In the genomic region with DNA sequence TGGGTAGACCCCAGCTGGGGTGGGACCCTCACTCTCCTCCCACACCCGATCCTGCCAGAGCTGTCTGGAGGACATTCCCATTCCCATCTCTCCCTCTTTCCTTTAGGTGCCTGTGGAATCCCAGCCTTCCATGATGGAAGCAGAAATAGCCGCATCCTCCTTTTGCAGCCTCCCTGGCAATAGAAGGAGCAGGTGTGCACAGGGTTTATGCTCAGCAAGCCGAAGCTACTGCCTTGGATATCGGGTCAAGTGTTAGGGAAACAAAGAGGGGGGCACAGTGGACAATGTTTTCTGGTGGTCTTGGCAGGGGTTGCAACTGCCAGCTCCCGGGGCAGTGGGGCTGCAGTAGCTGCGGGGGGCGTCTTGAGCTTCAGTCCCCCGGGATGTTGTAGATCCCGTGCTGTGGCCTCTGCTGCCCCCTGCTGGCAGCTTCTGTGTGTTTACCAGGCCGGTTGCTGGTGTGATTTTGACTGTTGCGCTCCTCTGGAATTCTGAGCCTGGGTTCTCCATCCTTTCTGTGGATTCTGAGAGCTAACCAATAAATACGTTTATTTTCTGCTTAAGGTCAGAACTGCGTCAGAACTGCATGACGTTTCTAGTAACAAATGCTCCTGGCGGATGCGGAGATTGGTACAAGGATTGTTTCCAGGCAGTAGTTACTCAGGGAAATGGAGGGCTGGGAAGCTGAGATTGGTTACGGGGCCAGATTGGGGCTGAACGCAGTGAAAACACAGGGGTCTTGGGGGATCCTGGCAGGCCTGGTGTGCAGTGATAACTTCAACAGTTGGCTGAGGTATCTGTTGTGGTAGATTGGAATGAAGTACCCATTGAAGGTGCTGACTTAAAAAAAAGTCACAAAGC, we compare ENCODE assay signal across 8 cellular contexts. TPM values are rescaled to one million over a fixed set of nuclear protein-coding genes. Genes with fewer than 3 reads are reported as not detected.
DNase-seq lines count a peak whose midpoint lies in the region; ATAC-seq, FAIRE-seq and TF ChIP-seq lines count a peak whose summit lies in the region.
"Not testable (repeated sequence)": the region's sequence is repeated elsewhere in the genome, so short reads cannot be mapped to it uniquely, and the experiment has no call there.

No MANE protein-coding gene starts in this region.

- H3K4me2 ChIP-seq in Karpas-422 (ENCODE audit: low read depth, low read length, poor library complexity, severe bottlenecking); PC-3 (ENCODE audit: low read length); keratinocyte (ENCODE audit: control insufficient read depth, extremely low read depth, insufficient read depth, low read depth, low read length): not testable (repeated sequence)

- not testable (repeated sequence) for H3K36me3 ChIP-seq in Karpas-422 (ENCODE audit: insufficient read depth, low read length); PC-3 (ENCODE audit: low read depth, low read length); keratinocyte (ENCODE audit: control insufficient read depth in 2 of 2, extremely low read depth in 1 of 2, insufficient read depth in 2 of 2, low read length in 2 of 2); gastrocnemius medialis; transverse colon

- not testable (repeated sequence) for FAIRE-seq in keratinocyte (lab: Jason Lieb, UNC)

- intact Hi-C loops in PC-3 (cut with micrococcal nuclease); gastrocnemius medialis (cut with DNase I; ENCODE audit: low total_unique reads): not testable (repeated sequence)
- intact Hi-C loops in transverse colon (cut with DNase I; ENCODE audit: low total_unique reads) = loop anchor here (10.0 kb wide), 1 partner anchor 96 kb away; no protein-coding TSS in a partner anchor

- CTCF ChIA-PET in PC-3 (lab: Charles Lee) = interaction anchor here (0.5 to 1.3 kb wide), 4 partner anchors 25 to 128 kb away, joined by 4 read pairs; no protein-coding TSS in a partner anchor

- BruUV-seq in PC-3 (replicated peaks; lab: Mats Ljungman, UMichigan) = not testable (repeated sequence)

- POLR2A ChIA-PET in PC-3 (lab: Charles Lee; ENCODE audit: unreplicated experiment) = interaction anchor here (0.6 kb wide), 1 partner anchor 31 kb away, joined by 4 read pairs; the partner anchor contains the start of gene IFT22

- DNase-seq in ELF-1 (ENCODE audit: low read depth, low spot score) (peak; percentile 79), Karpas-422 (peak; percentile 60), PC-3 (peak; percentile 52), gastrocnemius medialis (peak in 1 of 2 donors; percentile 27), transverse colon (peak; percentile 60)
- DNase-seq in activated CD8-positive, alpha-beta memory T cell treated with anti-CD3 and anti-CD28 coated beads for 24 hours = peak; percentile 87
- DNase-seq in central memory CD4-positive, alpha-beta T cell = peak; percentile 43
- DNase-seq in keratinocyte (ENCODE audit: low read depth, low spot score) = not testable (repeated sequence)

- H3K9ac ChIP-seq in Karpas-422 (ENCODE audit: low read length); PC-3 (ENCODE audit: low read length); keratinocyte (ENCODE audit: control insufficient read depth, extremely low read depth, insufficient read depth, low read length): not testable (repeated sequence)

- not testable (repeated sequence) for TF ChIP-seq POLR2A in gastrocnemius medialis (IDR thresholded peaks at IDR 0.05); transverse colon (IDR thresholded peaks at IDR 0.05)

- H4K20me1 ChIP-seq in Karpas-422 (ENCODE audit: insufficient read depth, low read depth, low read length); PC-3 (ENCODE audit: low read length); keratinocyte (ENCODE audit: control insufficient read depth, extremely low read depth, insufficient read depth, low read length): not testable (repeated sequence)

- H3K9me1 ChIP-seq in keratinocyte (ENCODE audit: control insufficient read depth, extremely low read depth, insufficient read depth, low read length) = not testable (repeated sequence)

- in situ Hi-C loops in gastrocnemius medialis (cut with MboI; ENCODE audit: low sequenced_read_pairs in 4 of 4) = not testable (repeated sequence)
- in situ Hi-C loops in transverse colon (cut with MboI; ENCODE audit: low pct_ligation_motif_present in 1 of 4, low pct_unique_long_range_greater_than_20kb in 1 of 4, low sequenced_read_pairs in 3 of 4) = loop anchor here in 2 of 4 donors (10.0 to 25.0 kb wide), 2 partner anchors 146 to 153 kb away; partner anchors contain the start of gene SERPINE1 (in 1 of the 2)

- not testable (repeated sequence) for H3K27ac ChIP-seq in Karpas-422 (ENCODE audit: low read length); PC-3 (ENCODE audit: low read length); keratinocyte (ENCODE audit: control insufficient read depth, insufficient read depth, low read length); gastrocnemius medialis; transverse colon

- not testable (repeated sequence) for TF ChIP-seq EP300 in transverse colon (IDR thresholded peaks at IDR 0.05; ENCODE audit: low read depth)

- ATAC-seq in PC-3 (peak; percentile 85), gastrocnemius medialis (peak in 1 of 2 donors; percentile 70)

- peak; percentile 68 for TF ChIP-seq CTCF in PC-3 (conservative IDR thresholded peaks at IDR 0.05; ENCODE audit: low read depth, low read length)
- TF ChIP-seq CTCF in keratinocyte (optimal IDR thresholded peaks at IDR 0.05 in 1 of 3, IDR thresholded peaks at IDR 0.05 in 1 of 3, conservative IDR thresholded peaks at IDR 0.05 in 1 of 3; ENCODE audit: extremely low read depth in 1 of 3, insufficient read depth in 2 of 3, low read length in 3 of 3) = peak; percentile 28 to 68 (median 48)
- peak in 4 of 5 experiments; percentile 37 to 78 (median 55) for TF ChIP-seq CTCF in gastrocnemius medialis (IDR thresholded peaks at IDR 0.05 in 4 of 5, conservative IDR thresholded peaks at IDR 0.05 in 1 of 5)
- peak; percentile 54 to 70 (median 69) for TF ChIP-seq CTCF in transverse colon (IDR thresholded peaks at IDR 0.05)

- dilution Hi-C loops in keratinocyte (cut with MboI; ENCODE audit: extremely low pct_ligation_motif_present, low sequenced_read_pairs) = not testable (repeated sequence)

- not testable (repeated sequence) for H3K79me2 ChIP-seq in Karpas-422 (ENCODE audit: low read length); PC-3 (ENCODE audit: low read length); keratinocyte (ENCODE audit: control insufficient read depth, insufficient read depth, low read length)

- 6 to 19% methylated on average over 9 to 18 of the region's 18 CpGs for WGBS in transverse colon (ENCODE audit: low coverage in 1 of 2), 2 donors

- not testable (repeated sequence) for H3K27me3 ChIP-seq in Karpas-422 (ENCODE audit: low read length); keratinocyte (ENCODE audit: control insufficient read depth, extremely low read depth, insufficient read depth, low read length)
- peaks cover 12% of the 10 kb centered on the region; the same call in 1 of the 2 replicates for H3K27me3 ChIP-seq in PC-3 (ENCODE audit: low read length)
- peaks cover 6 to 24% (median 11%) of the 10 kb centered on the region in 3 donors for H3K27me3 ChIP-seq in gastrocnemius medialis
- H3K27me3 ChIP-seq in transverse colon = peaks cover 47% of the 10 kb centered on the region

- not testable (repeated sequence) for H2AFZ ChIP-seq in Karpas-422 (ENCODE audit: low read length); PC-3 (ENCODE audit: low read length); keratinocyte (ENCODE audit: control insufficient read depth, low read length)

- not testable (repeated sequence) for H3K4me3 ChIP-seq in Karpas-422 (ENCODE audit: low read length); PC-3 (ENCODE audit: low read length); keratinocyte (ENCODE audit: control insufficient read depth in 2 of 3, extremely low read depth in 1 of 3, insufficient read depth in 2 of 3, low read depth in 1 of 3, low read length in 3 of 3); gastrocnemius medialis; transverse colon

- H3F3A ChIP-seq in PC-3 (ENCODE audit: low read length, unreplicated experiment) = not testable (repeated sequence)

- not testable (repeated sequence) for H3K9me3 ChIP-seq in Karpas-422 (ENCODE audit: low read length); PC-3 (ENCODE audit: low read length); keratinocyte (ENCODE audit: control insufficient read depth, low read depth, low read length); gastrocnemius medialis; transverse colon

- H3K4me1 ChIP-seq in Karpas-422 (ENCODE audit: low read length); PC-3 (ENCODE audit: insufficient read depth, low read length); keratinocyte (ENCODE audit: control insufficient read depth, extremely low read depth, insufficient read depth, low read length); gastrocnemius medialis; transverse colon: not testable (repeated sequence)

- not testable (repeated sequence) for H3K9me2 ChIP-seq in Karpas-422 (replicated peaks; ENCODE audit: insufficient read depth, low read length); PC-3 (replicated peaks; ENCODE audit: low read length)

RNA-seq across cellular contexts. Expression of gene IFT22, which starts 31.2 kb away (rescaled TPM):
- 29.7 and 39.1 TPM in 2 replicates for total RNA-seq in Karpas-422 (2014; rRNA removed; shearing (Covaris generic); ENCODE audit: low replicate concordance)
- total RNA-seq in PC-3 (2014; rRNA removed) (27.1 and 32.8 TPM in 2 replicates), gastrocnemius medialis (10 to 100 TPM; 13.4 to 32.3 (median 28.9) TPM), transverse colon (10 to 100 TPM in 3 of 4 donors, 1 to 10 TPM in 1; 9.4 to 30.6 (median 11.3) TPM)
- 28.3 to 30.1 TPM (median 29.4 TPM) in 3 replicates for polyA plus RNA-seq in keratinocyte
- 4.7 TPM for polyA plus RNA-seq in keratinocyte (2011; ENCODE audit: low read depth)
- polyA plus RNA-seq in keratinocyte (2011; cell fraction: cytosol; rRNA removed) = 25.5 and 31.4 TPM in 2 replicates
- polyA plus RNA-seq in keratinocyte (2011; cell fraction: nucleus; rRNA removed) = 8.2 and 9.6 TPM in 2 replicates
- 11.3 and 23.0 TPM in 2 replicates for polyA plus RNA-seq in keratinocyte (2012; ENCODE audit: low replicate concordance)
- polyA minus RNA-seq in keratinocyte = 13.0 to 22.2 TPM (median 21.8 TPM) in 3 replicates
- 13.0 TPM for polyA minus RNA-seq in keratinocyte (2011; cell fraction: cytosol; rRNA and poly(A)+ RNA removed)
- 4.1 and 5.0 TPM in 2 replicates for polyA minus RNA-seq in keratinocyte (2011; cell fraction: nucleus; rRNA and poly(A)+ RNA removed)

RNA-seq across cellular contexts. Expression of gene FIS1, which starts 45.5 kb away (rescaled TPM):
- total RNA-seq in Karpas-422 (2014; rRNA removed; shearing (Covaris generic); ENCODE audit: low replicate concordance) = 104 and 210 TPM in 2 replicates
- total RNA-seq in PC-3 (2014; rRNA removed) = 146 and 199 TPM in 2 replicates
- 202 to 244 TPM (median 240 TPM) in 3 replicates for polyA plus RNA-seq in keratinocyte
- polyA plus RNA-seq in keratinocyte (2011; ENCODE audit: low read depth) = 87.0 TPM
- polyA plus RNA-seq in keratinocyte (2011; cell fraction: cytosol; rRNA removed) = 203 and 377 TPM in 2 replicates
- 138 and 144 TPM in 2 replicates for polyA plus RNA-seq in keratinocyte (2011; cell fraction: nucleus; rRNA removed)
- 131 and 185 TPM in 2 replicates for polyA plus RNA-seq in keratinocyte (2012; ENCODE audit: low replicate concordance)
- 57.9 to 101 TPM (median 88.6 TPM) in 3 replicates for polyA minus RNA-seq in keratinocyte
- polyA minus RNA-seq in keratinocyte (2011; cell fraction: cytosol; rRNA and poly(A)+ RNA removed) = 106 TPM
- polyA minus RNA-seq in keratinocyte (2011; cell fraction: nucleus; rRNA and poly(A)+ RNA removed) = 21.2 and 25.9 TPM in 2 replicates
- total RNA-seq in gastrocnemius medialis = 100 to 1,000 TPM; 319 to 467 (median 364) TPM
- 100 to 1,000 TPM; 159 to 261 (median 187) TPM for total RNA-seq in transverse colon

RNA-seq across cellular contexts. Expression of gene CLDN15, which starts 52.8 kb away (rescaled TPM):
- 12.2 and 13.7 TPM in 2 replicates for total RNA-seq in Karpas-422 (2014; rRNA removed; shearing (Covaris generic); ENCODE audit: low replicate concordance)
- total RNA-seq in PC-3 (2014; rRNA removed) (6.7 and 9.9 TPM in 2 replicates), gastrocnemius medialis (1 to 10 TPM in 3 of 4 donors, under 1 TPM in 1; 0.87 to 3.2 (median 1.4) TPM), transverse colon (10 to 100 TPM; 27.2 to 58.5 (median 45.4) TPM)
- 1.9 to 4.1 TPM (median 2.4 TPM) in 3 replicates for polyA plus RNA-seq in keratinocyte
- 0.75 TPM for polyA plus RNA-seq in keratinocyte (2011; ENCODE audit: low read depth)
- polyA plus RNA-seq in keratinocyte (2011; cell fraction: cytosol; rRNA removed) = 1.0 and 1.3 TPM in 2 replicates
- 15.4 and 16.4 TPM in 2 replicates for polyA plus RNA-seq in keratinocyte (2011; cell fraction: nucleus; rRNA removed)
- 1.5 and 5.2 TPM in 2 replicates for polyA plus RNA-seq in keratinocyte (2012; ENCODE audit: low replicate concordance)
- 2.5 to 9.8 TPM (median 3.7 TPM) in 3 replicates for polyA minus RNA-seq in keratinocyte
- polyA minus RNA-seq in keratinocyte (2011; cell fraction: cytosol; rRNA and poly(A)+ RNA removed) = not detected
- polyA minus RNA-seq in keratinocyte (2011; cell fraction: nucleus; rRNA and poly(A)+ RNA removed) = 2.7 and 3.5 TPM in 2 replicates
